In the genomic region with DNA sequence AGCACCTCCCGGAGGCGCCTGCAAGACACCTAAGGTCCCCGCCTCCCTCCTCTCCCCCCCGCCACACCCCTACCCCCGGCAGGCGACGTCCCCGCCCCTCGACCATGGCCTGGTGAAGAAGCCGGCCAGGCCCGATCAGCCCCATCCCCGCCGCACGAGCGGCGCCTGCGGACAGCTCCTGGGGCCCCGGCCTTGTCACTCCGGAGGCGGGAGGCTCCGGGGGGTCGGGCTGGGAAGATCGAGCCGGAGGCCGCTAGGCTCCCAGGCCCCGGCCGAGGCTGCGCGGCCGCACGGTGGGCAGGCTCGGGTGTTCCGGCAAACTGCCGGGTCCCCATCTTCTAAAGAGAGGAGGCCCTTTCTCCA, we compare ENCODE assay signal across 8 cellular contexts. TPM values are rescaled to one million over a fixed set of nuclear protein-coding genes. Genes with fewer than 3 reads are reported as not detected.
A peak's percentile ranks its signal among the peaks of the same experiment; 100 is the strongest.
DNase-seq lines count a peak whose midpoint lies in the region; ATAC-seq and TF ChIP-seq lines count a peak whose summit lies in the region.

No MANE protein-coding gene starts in this region.

- ATAC-seq in heart right ventricle (peak in 6 of 8 donors; percentile 1 to 11 (median 8)), gastrocnemius medialis (no peak), foreskin keratinocyte (no peak)

- peaks cover 0 to 40% (median 6%) of the 10 kb centered on the region in 7 donors for H3K27me3 ChIP-seq in heart right ventricle
- H3K27me3 ChIP-seq in gastrocnemius medialis, result peaks cover 11 to 32% (median 18%) of the 10 kb centered on the region in 3 donors
- H3K27me3 ChIP-seq in foreskin keratinocyte, result peaks cover 64% of the 10 kb centered on the region

- DNase-seq in GM13977 (ENCODE audit: low spot score) (peak; percentile 63), T-helper 9 cell (peak; percentile 8), heart right ventricle (no peak), gastrocnemius medialis (no peak), foreskin keratinocyte (no peak), superior temporal gyrus (ENCODE audit: extremely low spot score) (no peak)
- no peak for DNase-seq in NK-92 treated with Interleukin-12 subunit alpha and Interleukin-12 subunit beta, amount 100 ng/mL, for 24 hours (lab: John Stamatoyannopoulos, UW)

- in situ Hi-C loops in GM13977 (cut with MboI; ENCODE audit: low pct_unique_long_range_greater_than_20kb, low sequenced_read_pairs, unreplicated experiment), result no loop called here
- in situ Hi-C loops in gastrocnemius medialis (cut with MboI; ENCODE audit: low sequenced_read_pairs in 4 of 4), result loop anchor here in 1 of 4 donors (10.0 kb wide), 1 partner anchor 52 kb away; no protein-coding TSS in a partner anchor

- H3K36me3 ChIP-seq in heart right ventricle (peaks cover 0 to 22% (median 0%) of the 10 kb centered on the region in 9 donors), gastrocnemius medialis (no peaks in the 10 kb centered on the region)

- H3K9me3 ChIP-seq in heart right ventricle (no peaks in the 10 kb centered on the region), gastrocnemius medialis (no peaks in the 10 kb centered on the region)

- H3K4me1 ChIP-seq in heart right ventricle, result peaks cover 13 to 70% (median 52%) of the 10 kb centered on the region in 9 donors
- H3K4me1 ChIP-seq in gastrocnemius medialis, result peaks cover 5 to 15% of the 10 kb centered on the region in 2 donors
- H3K4me1 ChIP-seq in foreskin keratinocyte, result no peaks in the 10 kb centered on the region

- H3K4me3 ChIP-seq in heart right ventricle (peak overlapping the region; percentile 18 to 68 (median 61)), gastrocnemius medialis (peak overlapping the region; percentile 40 to 62 (median 53))

- TF ChIP-seq CTCF in 22Rv1 (IDR thresholded peaks at IDR 0.05) (no peak), GM13977 (IDR thresholded peaks at IDR 0.05; ENCODE audit: extremely low read depth, insufficient read depth, missing control alignments) (no peak), heart right ventricle (IDR thresholded peaks at IDR 0.05) (no peak), gastrocnemius medialis (IDR thresholded peaks at IDR 0.05 in 4 of 5, conservative IDR thresholded peaks at IDR 0.05 in 1 of 5) (no peak), foreskin keratinocyte (conservative IDR thresholded peaks at IDR 0.05) (no peak)

- peak overlapping the region; percentile 91 for H3K27ac ChIP-seq in 22Rv1
- peak overlapping the region in 9 of 10 donors; percentile 38 to 84 (median 69) for H3K27ac ChIP-seq in heart right ventricle
- peak overlapping the region in 3 of 4 donors; percentile 41 to 58 (median 55) for H3K27ac ChIP-seq in gastrocnemius medialis
- no peak overlapping the region for H3K27ac ChIP-seq in foreskin keratinocyte

- intact Hi-C loops in heart right ventricle (cut with DNase I) (loop anchor here in 7 of 10 donors (5.0 to 10.0 kb wide), 5 partner anchors 34 to 131 kb away; partner anchors contain the start of gene DCAF7 (in 1 of the 7)), gastrocnemius medialis (cut with DNase I; ENCODE audit: low total_unique reads) (loop anchor here (5.0 kb wide), 1 partner anchor 34 kb away; no protein-coding TSS in a partner anchor)

- 4 to 5% methylated on average over 31 to 34 of the region's 34 CpGs for WGBS in heart right ventricle, 2 donors

- no peak for TF ChIP-seq POLR2A in gastrocnemius medialis (IDR thresholded peaks at IDR 0.05)

RNA-seq across cellular contexts. Expression of gene ACE, which starts 0.4 kb away (rescaled TPM):
- 10 to 100 TPM in 9 of 10 donors, 1 to 10 TPM in 1; 2.0 to 25.8 (median 13.2) TPM for total RNA-seq in heart right ventricle
- polyA plus RNA-seq in heart right ventricle, result 10 to 100 TPM in 1 of 2 donors, 1 to 10 TPM in 1; 3.0 to 10.1 TPM
- 1 to 10 TPM; 1.7 to 6.3 (median 4.8) TPM for total RNA-seq in gastrocnemius medialis
- total RNA-seq in foreskin keratinocyte, result 0.14 and 0.17 TPM in 2 replicates
- polyA plus RNA-seq in foreskin keratinocyte, result 0.04 and 0.11 TPM in 2 replicates

RNA-seq across cellular contexts. Expression of gene CYB561, which starts 30.4 kb away (rescaled TPM):
- total RNA-seq in heart right ventricle, result 10 to 100 TPM in 4 of 10 donors, 1 to 10 TPM in 6; 5.5 to 22.8 (median 8.5) TPM
- 10 to 100 TPM in 1 of 2 donors, 1 to 10 TPM in 1; 7.8 to 12.2 TPM for polyA plus RNA-seq in heart right ventricle
- 1 to 10 TPM; 2.2 to 6.5 (median 3.9) TPM for total RNA-seq in gastrocnemius medialis
- 20.0 and 23.9 TPM in 2 replicates for total RNA-seq in foreskin keratinocyte
- 18.3 and 19.3 TPM in 2 replicates for polyA plus RNA-seq in foreskin keratinocyte

RNA-seq across cellular contexts. Expression of gene KCNH6, which starts 46.7 kb away (rescaled TPM):
- total RNA-seq in heart right ventricle (under 1 TPM in 1 of 10 donors, not detected in 9; 0.11 TPM), gastrocnemius medialis (not detected), foreskin keratinocyte (not detected in 2 replicates)
- polyA plus RNA-seq in heart right ventricle (not detected), foreskin keratinocyte (not detected in 2 replicates)

Comparison
In these comparisons a context has a peak if more than half of its experiments do, and no peak if none do; other contexts are left out.
1. DNase-seq: peak in GM13977 (single experiment) and T-helper 9 cell (single experiment); none in heart right ventricle (0 of 2), gastrocnemius medialis (0 of 2), foreskin keratinocyte (0 of 2), NK-92 treated with Interleukin-12 subunit alpha and Interleukin-12 subunit beta, amount 100 ng/mL, for 24 hours (single experiment) and superior temporal gyrus (single experiment).
2. ATAC-seq: peak in heart right ventricle (6 of 8); none in gastrocnemius medialis (0 of 2) and foreskin keratinocyte (single experiment).